ENCODE assay signal across 23 cellular contexts in genomic region chr9:79759460-79759859, GRCh38.
DNase-seq lines count a peak whose midpoint lies in the region; ATAC-seq lines count a peak whose summit lies in the region.
"Had no signal": no experiment of that assay in that cellular context is flagged by ENCODE, and none has a peak within 500 bp of the region (broad histone marks: within the 10 kb centered on the region; RNA-seq: fewer than 3 reads in every experiment).

No MANE protein-coding gene starts in this region.

- peak; percentile 94 to 97 for ATAC-seq in activated naive CD4-positive, alpha-beta T cell treated with anti-CD3 and anti-CD28 coated beads, Interleukin-2, amount 50 U/mL, for 72 hours
- peak; percentile 95 for ATAC-seq in esophagus mucosa
- peak; percentile 94 for ATAC-seq in stimulated activated naive CD8-positive, alpha-beta T cell treated with anti-CD3 and anti-CD28 coated beads, Interleukin-15, amount 100 ng/mL, for 72 hours
- ATAC-seq: GM12878, heart left ventricle, HepG2 had no signal

- H3K27me3 Mint-ChIP-seq in stimulated activated naive CD8-positive, alpha-beta T cell treated with anti-CD3 and anti-CD28 coated beads, Interleukin-15, amount 100 ng/mL, for 72 hours, result no peaks in the 10 kb centered on the region

- no peaks in the 10 kb centered on the region for H3K36me3 Mint-ChIP-seq in activated naive CD4-positive, alpha-beta T cell treated with anti-CD3 and anti-CD28 coated beads, Interleukin-2, amount 50 U/mL, for 72 hours
- H3K36me3 Mint-ChIP-seq: neural progenitor cell had no signal

- DNase-seq in activated naive CD4-positive, alpha-beta T cell treated with anti-CD3 and anti-CD28 coated beads, Interleukin-2, amount 50 U/mL, for 72 hours (ENCODE audit: low spot score in 2 of 2), result no peak
- no peak for DNase-seq in activated naive CD4-positive, alpha-beta T cell (lab: John Stamatoyannopoulos, UW)
- peak; percentile 88 for DNase-seq in RPMI7951 (ENCODE audit: low read depth)
- DNase-seq in stimulated activated naive CD8-positive, alpha-beta T cell treated with anti-CD3 and anti-CD28 coated beads, Interleukin-15, amount 100 ng/mL, for 72 hours, result peak in 1 of 2 donors; percentile 17
- DNase-seq in activated CD4-positive, CD25-positive, alpha-beta regulatory T cell treated with anti-CD3 and anti-CD28 coated beads, Interleukin-2, amount 50 U/mL, for 72 hours, result no peak
- no peak for DNase-seq in CD1c-positive myeloid dendritic cell (ENCODE audit: extremely low spot score)
- DNase-seq in HK-2 (ENCODE audit: unreplicated experiment), result no peak
- DNase-seq: activated CD4-positive, alpha-beta T cell treated with anti-CD3 and anti-CD28 coated beads, Interleukin-2, amount 50 U/mL, for 1 hour; activated effector memory CD4-positive, alpha-beta T cell treated with anti-CD3 and anti-CD28 coated beads, Interleukin-2, amount 50 U/mL, for 16 hours; adrenal gland; Caco-2; DND-41; effector memory CD4-positive, alpha-beta T cell; heart left ventricle; Karpas-422; kidney glomerular epithelial cell; NCI-H446; NCI-H82; stimulated activated CD4-positive, alpha-beta T cell treated with anti-CD3 and anti-CD28 coated beads, Interleukin-2, amount 100 ng/mL, for 48 hours had no signal

- H3K9me3 Mint-ChIP-seq in activated naive CD4-positive, alpha-beta T cell treated with anti-CD3 and anti-CD28 coated beads, Interleukin-2, amount 50 U/mL, for 72 hours, result no peaks in the 10 kb centered on the region
- H3K9me3 Mint-ChIP-seq in stimulated activated naive CD8-positive, alpha-beta T cell treated with anti-CD3 and anti-CD28 coated beads, Interleukin-15, amount 100 ng/mL, for 72 hours, result no peaks in the 10 kb centered on the region

- H3K4me3 Mint-ChIP-seq in stimulated activated naive CD8-positive, alpha-beta T cell treated with anti-CD3 and anti-CD28 coated beads, Interleukin-15, amount 100 ng/mL, for 72 hours, result no peak overlapping the region
- H3K4me3 Mint-ChIP-seq: neural progenitor cell had no signal

- peaks cover 12% of the 10 kb centered on the region for H3K4me1 Mint-ChIP-seq in stimulated activated naive CD8-positive, alpha-beta T cell treated with anti-CD3 and anti-CD28 coated beads, Interleukin-15, amount 100 ng/mL, for 72 hours

- no peak overlapping the region for H3K27ac Mint-ChIP-seq in activated naive CD4-positive, alpha-beta T cell treated with anti-CD3 and anti-CD28 coated beads, Interleukin-2, amount 50 U/mL, for 72 hours
- no peak overlapping the region for H3K27ac Mint-ChIP-seq in stimulated activated naive CD8-positive, alpha-beta T cell treated with anti-CD3 and anti-CD28 coated beads, Interleukin-15, amount 100 ng/mL, for 72 hours
- H3K27ac Mint-ChIP-seq: neural progenitor cell had no signal
